Comparison of ENCODE assay signal across 8 cellular contexts in genomic region chr6:2744206-2744771, GRCh38. TPM values are rescaled to one million over a fixed set of nuclear protein-coding genes. Genes with fewer than 3 reads are reported as not detected.
DNase-seq lines count a peak whose midpoint lies in the region; ATAC-seq and TF ChIP-seq lines count a peak whose summit lies in the region.

No MANE protein-coding gene starts in this region.

- peak overlapping the region in 2 of 5 experiments; percentile 17 to 50 for H3K4me3 Mint-ChIP-seq in brain
- H3K4me3 Mint-ChIP-seq in stimulated activated naive B cell treated with anti-CD40 and anti-IgM and Interleukin-4, amounts not matched to agents 10 μg/mL and 1 μg/mL and 100 μg/mL, for 72 hours = no peak overlapping the region

- no peaks in the 10 kb centered on the region for H3K9me3 Mint-ChIP-seq in brain
- H3K9me3 Mint-ChIP-seq in stimulated activated naive B cell treated with anti-CD40 and anti-IgM and Interleukin-4, amounts not matched to agents 10 μg/mL and 1 μg/mL and 100 μg/mL, for 72 hours = no peaks in the 10 kb centered on the region

- peaks cover 55% of the 10 kb centered on the region for H3K4me1 Mint-ChIP-seq in brain
- no peaks in the 10 kb centered on the region for H3K4me1 Mint-ChIP-seq in stimulated activated naive B cell treated with anti-CD40 and anti-IgM and Interleukin-4, amounts not matched to agents 10 μg/mL and 1 μg/mL and 100 μg/mL, for 72 hours

- TF ChIP-seq CTCF in C4-2B (conservative IDR thresholded peaks at IDR 0.05) (peak; percentile 68), brain (conservative IDR thresholded peaks at IDR 0.05) (peak in 1 of 2 experiments; percentile 52)

- no peaks in the 10 kb centered on the region for H3K36me3 Mint-ChIP-seq in brain
- H3K36me3 Mint-ChIP-seq in stimulated activated naive B cell treated with anti-CD40 and anti-IgM and Interleukin-4, amounts not matched to agents 10 μg/mL and 1 μg/mL and 100 μg/mL, for 72 hours = no peaks in the 10 kb centered on the region

- H3K27ac Mint-ChIP-seq in brain = peak overlapping the region in 3 of 5 experiments; percentile 55 to 72 (median 60)
- no peak overlapping the region for H3K27ac Mint-ChIP-seq in stimulated activated naive B cell treated with anti-CD40 and anti-IgM and Interleukin-4, amounts not matched to agents 10 μg/mL and 1 μg/mL and 100 μg/mL, for 72 hours

- DNase-seq in NCI-H1694 (lab: John Stamatoyannopoulos, UW) (peak; percentile 41), left lobe of liver (ENCODE audit: low spot score) (peak; percentile 57), NAMALWA (ENCODE audit: low spot score) (no peak), activated gamma-delta T cell (lab: John Stamatoyannopoulos, UW) (no peak)
- no peak for DNase-seq in stimulated activated naive B cell treated with anti-CD40 and anti-IgM and Interleukin-4, amounts not matched to agents 10 μg/mL and 1 μg/mL and 100 μg/mL, for 72 hours

- peak; percentile 69 for ATAC-seq in left lobe of liver
- ATAC-seq in stimulated activated naive B cell treated with anti-CD40 and anti-IgM and Interleukin-4, amounts not matched to agents 10 μg/mL and 1 μg/mL and 100 μg/mL, for 72 hours (replicated peaks) = no peak
- ATAC-seq in GM21786 (IDR thresholded peaks at IDR 0.05; ENCODE audit: unreplicated experiment) = no peak

- peaks cover 9% of the 10 kb centered on the region for H3K27me3 Mint-ChIP-seq in brain
- no peaks in the 10 kb centered on the region for H3K27me3 Mint-ChIP-seq in stimulated activated naive B cell treated with anti-CD40 and anti-IgM and Interleukin-4, amounts not matched to agents 10 μg/mL and 1 μg/mL and 100 μg/mL, for 72 hours

- H3K27ac ChIP-seq in C4-2B = peak overlapping the region; percentile 36

RNA-seq across cellular contexts. Expression of gene MYLK4, which starts 6.4 kb away (rescaled TPM):
- 0.31 TPM for polyA plus RNA-seq in brain (ENCODE audit: insufficient read depth, low read depth, low replicate concordance)
- 0.25 TPM for total RNA-seq in left lobe of liver

RNA-seq across cellular contexts. Expression of gene WRNIP1, which starts 20.9 kb away (rescaled TPM):
- 79.9 TPM for polyA plus RNA-seq in brain (ENCODE audit: insufficient read depth, low read depth, low replicate concordance)
- 16.5 TPM for total RNA-seq in left lobe of liver

Comparison
In these comparisons a context has a peak if more than half of its experiments do, and no peak if none do; other contexts are left out.
1. DNase-seq: peak in NCI-H1694 (single experiment) and left lobe of liver (single experiment); none in NAMALWA (single experiment), activated gamma-delta T cell (single experiment) and stimulated activated naive B cell treated with anti-CD40 and anti-IgM and Interleukin-4, amounts not matched to agents 10 μg/mL and 1 μg/mL and 100 μg/mL, for 72 hours (single experiment).